ENCODE assay signal across 13 cellular contexts in the genomic region with DNA sequence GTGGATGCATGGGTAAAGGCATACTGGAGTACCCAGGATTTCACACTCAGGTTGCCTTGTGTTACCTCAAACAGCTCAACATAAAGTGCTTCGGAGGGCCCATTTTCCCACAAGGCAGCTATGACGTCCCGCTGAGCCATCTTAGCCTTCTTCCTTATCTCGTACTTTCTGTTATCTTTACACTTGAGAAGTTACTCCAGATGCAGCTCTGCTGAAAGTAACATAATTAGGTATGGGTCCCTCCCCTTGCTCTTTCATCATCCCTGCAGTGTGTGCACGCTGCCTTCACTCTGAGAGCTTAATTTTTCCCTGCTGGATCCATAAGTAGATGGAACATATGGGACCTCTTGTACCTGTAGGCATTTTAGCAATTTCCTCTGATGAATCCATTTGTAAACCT.
DNase-seq lines count a peak whose midpoint lies in the region; ATAC-seq and TF ChIP-seq lines count a peak whose summit lies in the region.
"Had no signal": no experiment of that assay in that cellular context is flagged by ENCODE, and none has a peak within 500 bp of the region (broad histone marks: within the 10 kb centered on the region; RNA-seq: fewer than 3 reads in every experiment).

No MANE protein-coding gene starts in this region.

- ATAC-seq in heart right ventricle, result no peak
- ATAC-seq: GM12878 had no signal

- no peak overlapping the region for H3K4ac ChIP-seq in mesendoderm (ENCODE audit: low read depth, low read length)

- TF ChIP-seq CTCF in cardiac muscle cell (IDR thresholded peaks at IDR 0.05; ENCODE audit: low read depth, low read length) (no peak), heart right ventricle (IDR thresholded peaks at IDR 0.05) (no peak), VCaP (conservative IDR thresholded peaks at IDR 0.05) (no peak), tibial artery (IDR thresholded peaks at IDR 0.05) (no peak)

- no peaks in the 10 kb centered on the region for H3K9me3 ChIP-seq in cardiac muscle cell (ENCODE audit: low read depth)
- H3K9me3 ChIP-seq in heart right ventricle, result no peaks in the 10 kb centered on the region
- H3K9me3 ChIP-seq in tibial artery, result no peaks in the 10 kb centered on the region

- no peak overlapping the region for H4K5ac ChIP-seq in mesendoderm (ENCODE audit: low read length)

- no peak overlapping the region for H4K8ac ChIP-seq in mesendoderm (ENCODE audit: low read depth, low read length)

- H3K18ac ChIP-seq in mesendoderm (ENCODE audit: low read length), result no peak overlapping the region

- H3K9ac ChIP-seq in mesendoderm (ENCODE audit: low read length), result no peak overlapping the region

- no peak overlapping the region for H3K56ac ChIP-seq in mesendoderm (ENCODE audit: low read length)

- H3K4me1 ChIP-seq in cardiac muscle cell (ENCODE audit: low read depth) (peaks cover 9% of the 10 kb centered on the region), heart right ventricle (no peaks in the 10 kb centered on the region), mesendoderm (ENCODE audit: control insufficient read depth, low read depth, low read length) (peaks cover 5% of the 10 kb centered on the region), tibial artery (no peaks in the 10 kb centered on the region)

- no peak overlapping the region for H2BK120ac ChIP-seq in mesendoderm (ENCODE audit: low read depth, low read length)

- no peaks in the 10 kb centered on the region for H3K79me1 ChIP-seq in mesendoderm (ENCODE audit: low read length)

- H3K4me3 ChIP-seq in cardiac muscle cell (no peak overlapping the region), heart right ventricle (no peak overlapping the region), mesendoderm (ENCODE audit: low read length) (no peak overlapping the region), tibial artery (no peak overlapping the region)
- H3K4me3 ChIP-seq: GM12878 had no signal

- no peak overlapping the region for H2BK15ac ChIP-seq in mesendoderm (replicated peaks; ENCODE audit: low read depth)

- no peaks in the 10 kb centered on the region for H3K27me3 ChIP-seq in cardiac muscle cell
- peaks cover 0 to 7% (median 0%) of the 10 kb centered on the region in 7 donors for H3K27me3 ChIP-seq in heart right ventricle
- no peaks in the 10 kb centered on the region for H3K27me3 ChIP-seq in mesendoderm (ENCODE audit: insufficient read depth, low read length, poor library complexity)
- no peaks in the 10 kb centered on the region for H3K27me3 ChIP-seq in tibial artery

- WGBS in heart right ventricle, 2 donors, result 10 to 22% methylated on average over 5 of the region's 5 CpGs
- WGBS in mesendoderm (ENCODE audit: extremely low coverage, insufficient coverage, low lambda C conversion rate), result no CpG with 5 or more reads among the region's 5 CpGs

- peak in 1 of 2 donors; percentile 57 for DNase-seq in cardiac muscle cell (ENCODE audit: low read depth in 1 of 2, low spot score in 1 of 2)
- DNase-seq in heart right ventricle, result no peak
- DNase-seq in mesendoderm, result peak; percentile 88
- no peak for DNase-seq in NCI-H1436 treated with DMSO at 0.1 percent for 48 hours (lab: John Stamatoyannopoulos, UW)
- no peak for DNase-seq in NCI-H128 (lab: John Stamatoyannopoulos, UW; ENCODE audit: unreplicated experiment)
- no peak for DNase-seq in tibial artery
- DNase-seq: C1 segment of cervical spinal cord; Calu3; CD4-positive, alpha-beta T cell; DMS 273 treated with DMSO at 0.1 percent for 48 hours; DMS79 had no signal

- H2BK5ac ChIP-seq in mesendoderm (ENCODE audit: low read length), result no peak overlapping the region

- H2AK5ac ChIP-seq in mesendoderm (ENCODE audit: low read length), result no peak overlapping the region

- intact Hi-C loops in heart right ventricle (cut with DNase I), result loop anchor here in 1 of 10 donors (10.0 kb wide), 1 partner anchor 55 kb away; no protein-coding TSS in a partner anchor
- intact Hi-C loops in tibial artery (cut with DNase I; ENCODE audit: low total_unique reads), result no loop called here

- H3K36me3 ChIP-seq in cardiac muscle cell (no peaks in the 10 kb centered on the region), heart right ventricle (no peaks in the 10 kb centered on the region), mesendoderm (ENCODE audit: control insufficient read depth, insufficient read depth, low read length) (no peaks in the 10 kb centered on the region), tibial artery (no peaks in the 10 kb centered on the region)

- H3K79me2 ChIP-seq in mesendoderm (ENCODE audit: control insufficient read depth, insufficient read depth, low read length), result no peaks in the 10 kb centered on the region

- no peak overlapping the region for H3K23ac ChIP-seq in mesendoderm (ENCODE audit: low read length)

- H3K4me2 ChIP-seq in mesendoderm (ENCODE audit: low read length), result no peak overlapping the region

- peak overlapping the region; percentile 0 for H3K27ac ChIP-seq in cardiac muscle cell
- H3K27ac ChIP-seq in heart right ventricle, result no peak overlapping the region
- peak overlapping the region; percentile 9; the same call in 1 of the 2 replicates for H3K27ac ChIP-seq in VCaP
- H3K27ac ChIP-seq in mesendoderm (ENCODE audit: low read depth, low read length), result no peak overlapping the region
- H3K27ac ChIP-seq in tibial artery, result no peak overlapping the region

Comparison
In these comparisons a context has a peak if more than half of its experiments do, and no peak if none do; other contexts are left out.
1. H3K27ac ChIP-seq: peak in cardiac muscle cell (single experiment) and VCaP (single experiment); none in heart right ventricle (0 of 10), mesendoderm (single experiment) and tibial artery (0 of 2).